8 cellular contexts compared by ENCODE assay signal in the genomic region with DNA sequence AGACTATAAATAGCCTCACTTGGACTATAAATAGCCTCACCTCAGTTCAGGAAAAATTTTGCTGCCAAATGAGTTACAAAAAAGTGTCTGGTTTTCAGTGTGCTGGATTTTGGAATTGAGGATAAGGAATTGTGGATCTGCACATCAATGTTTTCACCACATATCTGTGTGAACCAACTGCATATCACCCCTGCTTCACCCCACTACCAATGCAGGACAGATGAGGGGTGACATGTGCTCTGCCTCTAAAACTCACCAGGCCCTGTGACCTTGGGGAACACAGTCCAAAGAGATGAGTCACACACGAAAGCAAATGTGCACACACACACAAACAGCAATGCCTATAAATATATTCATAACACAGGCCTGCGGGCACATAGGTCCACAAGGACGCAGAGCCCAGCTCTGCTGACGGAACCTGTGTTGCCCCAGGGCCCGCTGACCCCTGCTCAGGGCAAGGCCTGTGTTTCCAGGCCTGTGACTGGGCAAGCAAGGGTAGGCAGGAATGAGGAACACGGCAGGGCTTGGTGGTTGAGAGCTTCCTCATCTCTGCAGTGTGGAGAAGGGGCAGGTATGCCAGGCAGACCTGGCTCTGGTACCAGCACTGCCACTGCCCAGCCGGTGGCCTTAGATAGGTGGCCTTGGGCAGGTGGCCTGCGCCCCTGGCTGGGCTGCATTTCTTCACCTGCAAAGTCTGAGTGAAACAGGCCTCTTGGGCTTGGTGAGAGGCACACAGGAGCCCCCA.
A peak's percentile ranks its signal among the peaks of the same experiment; 100 is the strongest.
DNase-seq lines count a peak whose midpoint lies in the region; ATAC-seq and TF ChIP-seq lines count a peak whose summit lies in the region.

No MANE protein-coding gene starts in this region.

- no peaks in the 10 kb centered on the region for H3K36me3 Mint-ChIP-seq in activated CD4-positive, alpha-beta T cell treated with anti-CD3 and anti-CD28 coated beads, Interleukin-2, amount 10 ng/mL, durations not matched to agents 24 days and 14 days (ENCODE audit: low read depth)

- H3K9me3 ChIP-seq in left ventricle myocardium inferior (replicated peaks) (no peaks in the 10 kb centered on the region), testis (no peaks in the 10 kb centered on the region)

- H3K4me1 ChIP-seq in left ventricle myocardium inferior, result peaks cover 97% of the 10 kb centered on the region
- H3K4me1 ChIP-seq in testis, result peaks cover 67% of the 10 kb centered on the region

- intact Hi-C loops in activated CD4-positive, alpha-beta T cell treated with anti-CD3 and anti-CD28 coated beads, Interleukin-2, amount 10 ng/mL, durations not matched to agents 24 days and 14 days (cut with micrococcal nuclease), result no loop called here
- intact Hi-C loops in left ventricle myocardium inferior (cut with micrococcal nuclease) (no loop called here), testis (cut with DNase I; ENCODE audit: low total_unique reads) (no loop called here)

- no peak for TF ChIP-seq CTCF in left ventricle myocardium inferior (IDR thresholded peaks at IDR 0.05; ENCODE audit: borderline replicate concordance)
- TF ChIP-seq CTCF in testis (IDR thresholded peaks at IDR 0.05), result no peak

- no peaks in the 10 kb centered on the region for H3K27me3 Mint-ChIP-seq in activated CD4-positive, alpha-beta T cell treated with anti-CD3 and anti-CD28 coated beads, Interleukin-2, amount 10 ng/mL, durations not matched to agents 24 days and 14 days

- no peak for ATAC-seq in GM21423 (IDR thresholded peaks at IDR 0.05; ENCODE audit: unreplicated experiment)
- no peak for ATAC-seq in GM21390 (IDR thresholded peaks at IDR 0.05; ENCODE audit: unreplicated experiment)

- TF ChIP-seq POLR2A in testis (IDR thresholded peaks at IDR 0.05) (no peak), erythroblast (IDR thresholded peaks at IDR 0.05; ENCODE audit: low read length) (no peak)

- peaks cover 26% of the 10 kb centered on the region for H3K4me1 Mint-ChIP-seq in activated CD4-positive, alpha-beta T cell treated with anti-CD3 and anti-CD28 coated beads, Interleukin-2, amount 10 ng/mL, durations not matched to agents 24 days and 14 days

- H3K27ac Mint-ChIP-seq in activated CD4-positive, alpha-beta T cell treated with anti-CD3 and anti-CD28 coated beads, Interleukin-2, amount 10 ng/mL, durations not matched to agents 24 days and 14 days, result peak overlapping the region; percentile 23

- H3K4me3 ChIP-seq in left ventricle myocardium inferior (no peak overlapping the region), testis (no peak overlapping the region)

- H3K36me3 ChIP-seq in left ventricle myocardium inferior (no peaks in the 10 kb centered on the region), testis (ENCODE audit: low read depth, missing control alignments) (no peaks in the 10 kb centered on the region)

- H3K9me3 Mint-ChIP-seq in activated CD4-positive, alpha-beta T cell treated with anti-CD3 and anti-CD28 coated beads, Interleukin-2, amount 10 ng/mL, durations not matched to agents 24 days and 14 days, result no peaks in the 10 kb centered on the region

- H3K27ac ChIP-seq in left ventricle myocardium inferior (replicated peaks), result peak overlapping the region; percentile 94
- peak overlapping the region; percentile 35 to 55 for H3K27ac ChIP-seq in testis

- no peak overlapping the region for H3K4me3 Mint-ChIP-seq in activated CD4-positive, alpha-beta T cell treated with anti-CD3 and anti-CD28 coated beads, Interleukin-2, amount 10 ng/mL, durations not matched to agents 24 days and 14 days

- no peaks in the 10 kb centered on the region for H3K27me3 ChIP-seq in left ventricle myocardium inferior (ENCODE audit: low read depth)
- H3K27me3 ChIP-seq in testis, result no peaks in the 10 kb centered on the region

- DNase-seq in activated CD4-positive, alpha-beta T cell treated with anti-CD3 and anti-CD28 coated beads, Interleukin-2, amount 10 ng/mL, durations not matched to agents 24 days and 14 days, result no peak
- no peak for DNase-seq in activated CD4-positive, alpha-beta T cell treated with anti-CD3 and anti-CD28 coated beads for 48 hours
- DNase-seq in UCSD-AML1 (lab: John Stamatoyannopoulos, UW; ENCODE audit: unreplicated experiment) (peak; percentile 35), left ventricle myocardium inferior (no peak), testis (peak; percentile 72), erythroblast (lab: John Stamatoyannopoulos, UW) (no peak)

- WGBS in testis, 2 donors, result 36 to 39% methylated on average over 6 to 8 of the region's 8 CpGs

Comparison
In these comparisons a context has a peak if more than half of its experiments do, and no peak if none do; other contexts are left out.
1. DNase-seq: peak in UCSD-AML1 (single experiment) and testis (single experiment); none in activated CD4-positive, alpha-beta T cell treated with anti-CD3 and anti-CD28 coated beads, Interleukin-2, amount 10 ng/mL, durations not matched to agents 24 days and 14 days (single experiment), activated CD4-positive, alpha-beta T cell treated with anti-CD3 and anti-CD28 coated beads for 48 hours (single experiment), left ventricle myocardium inferior (single experiment) and erythroblast (0 of 2).